ENCODE assay signal across 1 cellular context in the genomic region with DNA sequence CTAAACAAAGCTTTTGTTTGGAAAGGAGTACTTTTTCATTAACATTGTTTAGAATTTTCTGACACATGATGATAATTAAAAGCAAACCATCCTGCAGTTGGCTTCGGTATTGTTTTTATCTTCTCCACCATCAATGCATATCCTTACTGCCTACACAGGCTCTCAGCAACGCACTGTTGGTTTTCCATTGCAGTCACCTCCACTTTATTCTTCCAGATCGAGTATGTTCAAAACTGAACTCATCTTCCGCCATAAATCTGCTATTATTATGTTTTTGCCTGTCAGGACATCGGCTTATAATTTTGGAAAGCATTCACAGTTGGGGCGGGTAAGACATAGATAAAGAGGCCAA.
TF ChIP-seq lines count a peak whose summit lies in the region.

No MANE protein-coding gene starts in this region.

TF ChIP-seq in IMR-90, 13 proteins besides CTCF, POLR2A, EP300 and RAD21 (continued from another document):
- TF ChIP-seq BHLHE40 (IDR thresholded peaks at IDR 0.05; ENCODE audit: low read depth, low read length) = no peak
